Comparison of ENCODE assay signal across 8 cellular contexts in the genomic region with DNA sequence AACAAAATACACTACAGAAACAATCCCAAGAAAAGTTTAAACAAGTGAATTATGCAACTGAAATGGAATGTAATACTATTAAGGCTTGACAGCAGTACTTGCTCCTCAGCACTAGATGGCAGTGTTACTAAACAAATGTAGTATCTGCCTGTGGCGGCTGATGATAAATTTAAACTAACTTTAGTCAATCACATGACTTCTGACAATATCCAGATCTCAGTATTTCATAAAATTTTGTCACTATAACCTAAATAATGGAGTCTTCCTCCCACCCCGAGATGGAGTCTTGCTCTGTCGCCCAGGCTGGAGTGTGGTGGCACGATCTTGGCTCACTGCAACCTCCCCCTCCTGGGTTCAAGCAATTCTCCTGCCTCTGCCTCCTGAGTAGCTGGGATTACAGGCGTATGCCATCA. TPM values are rescaled to one million over a fixed set of nuclear protein-coding genes. Genes with fewer than 3 reads are reported as not detected.
DNase-seq lines count a peak whose midpoint lies in the region; ATAC-seq and TF ChIP-seq lines count a peak whose summit lies in the region.
"Not testable (repeated sequence)": the region's sequence is repeated elsewhere in the genome, so short reads cannot be mapped to it uniquely, and the experiment has no call there.

No MANE protein-coding gene starts in this region.

- H3K4me2 ChIP-seq in H9 (ENCODE audit: insufficient read depth, insufficient read length, low read length), result not testable (repeated sequence)

- H2BK15ac ChIP-seq in H9 (ENCODE audit: low read depth, low read length), result not testable (repeated sequence)

- H3K79me1 ChIP-seq in H9 (ENCODE audit: insufficient read depth, low read depth, low read length, poor library complexity, severe bottlenecking), result not testable (repeated sequence)

- not testable (repeated sequence) for H2BK20ac ChIP-seq in H9 (ENCODE audit: low read depth, low read length, poor library complexity, severe bottlenecking)

- H3T11ph ChIP-seq in H9 (ENCODE audit: low read length), result not testable (repeated sequence)

- H3K36me3 Mint-ChIP-seq in H9 (ENCODE audit: insufficient read depth in 1 of 3, low read depth in 3 of 3), result peaks cover 10 to 40% (median 36%) of the 10 kb centered on the region in 3 experiments; a peak in 6 of 7 replicates

- no CpG with 5 or more reads among the region's 5 CpGs for WGBS in H9 (ENCODE audit: extremely low coverage, insufficient read length, low lambda C conversion rate)

- H3K14ac ChIP-seq in H9 (ENCODE audit: insufficient read depth, low read length), result not testable (repeated sequence)

- not testable (repeated sequence) for H4K5ac ChIP-seq in H9 (ENCODE audit: insufficient read length, low read depth, low read length)

- H3K23ac ChIP-seq in H9 (ENCODE audit: insufficient read length, low read depth, low read length), result not testable (repeated sequence)

- not testable (repeated sequence) for H3K27me3 ChIP-seq in H9 (ENCODE audit: insufficient read depth, low read length); foreskin keratinocyte

- TF ChIP-seq CTCF in H9 (conservative IDR thresholded peaks at IDR 0.05) (peak; percentile 89), astrocyte of the spinal cord (IDR thresholded peaks at IDR 0.05; ENCODE audit: low read depth, low read length) (peak; percentile 83), foreskin keratinocyte (conservative IDR thresholded peaks at IDR 0.05) (peak; percentile 94)

- H2AFZ ChIP-seq in H9 (ENCODE audit: low read length), result not testable (repeated sequence)

- not testable (repeated sequence) for H4K20me1 ChIP-seq in H9 (ENCODE audit: control insufficient read depth, insufficient read depth, insufficient read length)

- H3K18ac ChIP-seq in H9 (ENCODE audit: insufficient read length, low read depth, low read length), result not testable (repeated sequence)

- not testable (repeated sequence) for H3K79me2 ChIP-seq in H9 (ENCODE audit: insufficient read depth, low read length)

- H3K4me3 ChIP-seq in astrocyte of the spinal cord (ENCODE audit: low read depth, low read length), result not testable (repeated sequence)

- not testable (repeated sequence) for H2BK12ac ChIP-seq in H9 (ENCODE audit: insufficient read length, low read depth, low read length)

- not testable (repeated sequence) for H3K56ac ChIP-seq in H9 (ENCODE audit: insufficient read length, low read depth, low read length)

- not testable (repeated sequence) for H3K9me3 Mint-ChIP-seq in H9; stimulated activated naive CD8-positive, alpha-beta T cell treated with anti-CD3 and anti-CD28 coated beads, Interleukin-15, amount 100 ng/mL, for 72 hours

- H3K4ac ChIP-seq in H9 (ENCODE audit: low read depth, low read length), result not testable (repeated sequence)

- H2BK5ac ChIP-seq in H9 (ENCODE audit: insufficient read length, low read length), result not testable (repeated sequence)

- DNase-seq in D341Med (ENCODE audit: low spot score), result peak; percentile 59
- DNase-seq in H9; stimulated activated naive CD8-positive, alpha-beta T cell treated with anti-CD3 and anti-CD28 coated beads, Interleukin-15, amount 100 ng/mL, for 72 hours: not testable (repeated sequence)
- peak; percentile 2 for DNase-seq in NCI-H1436 (lab: John Stamatoyannopoulos, UW)
- DNase-seq in SIG-M5 (lab: John Stamatoyannopoulos, UW), result peak; percentile 66
- DNase-seq in astrocyte of the spinal cord (ENCODE audit: low read depth, low spot score), result peak; percentile 59
- peak; percentile 9 to 39 for DNase-seq in foreskin keratinocyte
- DNase-seq in midbrain (lab: John Stamatoyannopoulos, UW), result peak; percentile 67

- not testable (repeated sequence) for H4K8ac ChIP-seq in H9 (replicated peaks; ENCODE audit: insufficient read length, low read depth, low read length)

- not testable (repeated sequence) for H3K4me3 Mint-ChIP-seq in H9; stimulated activated naive CD8-positive, alpha-beta T cell treated with anti-CD3 and anti-CD28 coated beads, Interleukin-15, amount 100 ng/mL, for 72 hours

- not testable (repeated sequence) for H3K27me3 Mint-ChIP-seq in H9 (ENCODE audit: low read depth); stimulated activated naive CD8-positive, alpha-beta T cell treated with anti-CD3 and anti-CD28 coated beads, Interleukin-15, amount 100 ng/mL, for 72 hours

- peak overlapping the region in 1 of 3 experiments; percentile 82; a peak in 2 of 7 replicates for H3K27ac Mint-ChIP-seq in H9
- peak overlapping the region in 1 of 2 donors; percentile 33 for H3K27ac Mint-ChIP-seq in stimulated activated naive CD8-positive, alpha-beta T cell treated with anti-CD3 and anti-CD28 coated beads, Interleukin-15, amount 100 ng/mL, for 72 hours

- not testable (repeated sequence) for H2BK120ac ChIP-seq in H9 (ENCODE audit: low read depth, low read length, poor library complexity, severe bottlenecking)

- not testable (repeated sequence) for H3K23me2 ChIP-seq in H9 (ENCODE audit: insufficient read length, low read depth, low read length, poor library complexity, severe bottlenecking)

- H3K9ac ChIP-seq in H9 (ENCODE audit: extremely low read depth, insufficient read length, low read length), result not testable (repeated sequence)

- in situ Hi-C loops in astrocyte of the spinal cord (cut with HindIII; ENCODE audit: low sequenced_read_pairs), result not testable (repeated sequence)

- not testable (repeated sequence) for H3K4me1 ChIP-seq in H9 (ENCODE audit: insufficient read depth, low read length); foreskin keratinocyte

- H3K4me1 Mint-ChIP-seq in H9; stimulated activated naive CD8-positive, alpha-beta T cell treated with anti-CD3 and anti-CD28 coated beads, Interleukin-15, amount 100 ng/mL, for 72 hours: not testable (repeated sequence)

- H3K27ac ChIP-seq in H9 (ENCODE audit: insufficient read length, low read depth, low read length); foreskin keratinocyte: not testable (repeated sequence)

- not testable (repeated sequence) for H4K91ac ChIP-seq in H9 (ENCODE audit: insufficient read length, low read depth, low read length)

- peak; percentile 81 for ATAC-seq in foreskin keratinocyte
- peak; percentile 69 for ATAC-seq in stimulated activated naive CD8-positive, alpha-beta T cell treated with anti-CD3 and anti-CD28 coated beads, Interleukin-15, amount 100 ng/mL, for 72 hours

- not testable (repeated sequence) for H3K9me3 ChIP-seq in H9 (ENCODE audit: control insufficient read depth, low read depth, low read length)

- not testable (repeated sequence) for H2AK5ac ChIP-seq in H9 (ENCODE audit: insufficient read length, low read length)

RNA-seq across cellular contexts. Expression of gene TKT, which starts 43.8 kb away (rescaled TPM):
- total RNA-seq in H9 (2021) (650 and 676 TPM in 2 replicates), foreskin keratinocyte (537 and 542 TPM in 2 replicates)
- 588 and 603 TPM in 2 replicates for polyA plus RNA-seq in foreskin keratinocyte

RNA-seq across cellular contexts. Expression of gene DCP1A, which starts 47.7 kb away (rescaled TPM):
- 17.2 and 17.8 TPM in 2 replicates for total RNA-seq in H9 (2021)
- 9.9 and 12.2 TPM in 2 replicates for total RNA-seq in foreskin keratinocyte
- 2.6 and 2.9 TPM in 2 replicates for polyA plus RNA-seq in foreskin keratinocyte
